Comparison of ENCODE assay signal across 10 cellular contexts in the genomic region with DNA sequence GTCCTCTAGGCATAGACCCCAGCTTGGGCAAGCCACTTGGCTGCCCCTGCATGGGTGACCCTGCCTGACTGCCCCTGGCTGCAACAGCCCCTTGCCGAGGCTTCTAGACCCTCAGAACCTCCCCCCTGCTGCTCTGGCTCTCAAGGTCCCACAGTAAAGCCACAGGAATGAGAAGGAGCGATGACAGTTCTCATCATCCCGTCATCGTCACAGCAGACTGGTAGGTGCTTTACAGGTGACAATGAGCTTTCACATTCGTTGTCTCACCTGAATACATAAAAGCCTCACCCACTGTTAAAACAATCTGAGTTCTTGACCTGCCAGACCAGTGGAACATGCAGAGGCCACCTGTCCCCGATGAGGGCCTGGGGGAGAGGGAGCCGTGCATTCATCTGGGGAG. TPM values are rescaled to one million over a fixed set of nuclear protein-coding genes. Genes with fewer than 3 reads are reported as not detected.
A peak's percentile ranks its signal among the peaks of the same experiment; 100 is the strongest.
DNase-seq lines count a peak whose midpoint lies in the region; ATAC-seq and TF ChIP-seq lines count a peak whose summit lies in the region.
"Had no signal": no experiment of that assay in that cellular context is flagged by ENCODE, and none has a peak within 500 bp of the region (broad histone marks: within the 10 kb centered on the region; RNA-seq: fewer than 3 reads in every experiment).

No MANE protein-coding gene starts in this region.

- H3K9me3 ChIP-seq in OCI-LY3 (ENCODE audit: insufficient read depth, low read length), result no peaks in the 10 kb centered on the region

- H3K27me3 ChIP-seq in OCI-LY3 (ENCODE audit: low read depth, low read length), result no peaks in the 10 kb centered on the region

- H3K4me3 ChIP-seq in OCI-LY3 (ENCODE audit: low read length) (no peak overlapping the region), skin epidermis (no peak overlapping the region)

- TF ChIP-seq CTCF in OCI-LY3 (IDR thresholded peaks at IDR 0.05; ENCODE audit: low read depth, low read length), result no peak

- ATAC-seq in esophagus mucosa, result peak; percentile 30
- no peak for ATAC-seq in GM18498 (IDR thresholded peaks at IDR 0.05; ENCODE audit: unreplicated experiment)

- no peaks in the 10 kb centered on the region for H3K79me2 ChIP-seq in OCI-LY3 (ENCODE audit: low read length)

- H2AFZ ChIP-seq in OCI-LY3 (ENCODE audit: low read depth, low read length), result no peak overlapping the region

- H4K20me1 ChIP-seq in OCI-LY3 (ENCODE audit: insufficient read depth, low read length), result no peaks in the 10 kb centered on the region

- DNase-seq in Daoy (ENCODE audit: low read depth) (peak; percentile 20), NOMO-1 treated with DMSO at 0.1 percent for 48 hours (lab: John Stamatoyannopoulos, UW; ENCODE audit: unreplicated experiment) (no peak), NCI-H69 (lab: John Stamatoyannopoulos, UW) (no peak)
- no peak for DNase-seq in stimulated activated naive CD4-positive, alpha-beta T cell (lab: John Stamatoyannopoulos, UW)
- DNase-seq: activated CD4-positive, alpha-beta T cell treated with anti-CD3 and anti-CD28 coated beads for 4 hours; DMS 273 treated with DMSO at 0.1 percent for 48 hours had no signal

- no peak overlapping the region; the same call in 1 of the 2 replicates for H3K9ac ChIP-seq in OCI-LY3 (ENCODE audit: low read length)

- peak overlapping the region; percentile 96 for H3K4me2 ChIP-seq in OCI-LY3 (ENCODE audit: low read length)

- H3K27ac ChIP-seq in OCI-LY3 (ENCODE audit: low read length), result peak overlapping the region; percentile 99; the same call in 1 of the 2 replicates
- peak overlapping the region in 20 of 21 experiments; percentile 14 to 92 (median 84) for H3K27ac ChIP-seq in skin epidermis

- H3K4me1 ChIP-seq in OCI-LY3 (ENCODE audit: low read length), result peaks cover 41% of the 10 kb centered on the region

- no peaks in the 10 kb centered on the region for H3K36me3 ChIP-seq in OCI-LY3 (replicated peaks; ENCODE audit: low read depth, low read length)

RNA-seq across cellular contexts. Expression of a gene that starts 36.0 kb away (rescaled TPM):
- total RNA-seq in Daoy (2014; rRNA removed; shearing (Covaris generic)), result 2.0 and 3.2 TPM in 2 replicates
- total RNA-seq in esophagus mucosa, result 45.3 TPM

Comparison
In these comparisons a context has a peak if more than half of its experiments do, and no peak if none do; other contexts are left out.
1. RNA of a gene that starts 36.0 kb away (total RNA-seq): 45.3 TPM in esophagus mucosa (single experiment); 2.0 to 3.2 TPM in Daoy; every median in the first group is over 10 times any median in the second.